ENCODE assay signal across 8 cellular contexts in the genomic region with DNA sequence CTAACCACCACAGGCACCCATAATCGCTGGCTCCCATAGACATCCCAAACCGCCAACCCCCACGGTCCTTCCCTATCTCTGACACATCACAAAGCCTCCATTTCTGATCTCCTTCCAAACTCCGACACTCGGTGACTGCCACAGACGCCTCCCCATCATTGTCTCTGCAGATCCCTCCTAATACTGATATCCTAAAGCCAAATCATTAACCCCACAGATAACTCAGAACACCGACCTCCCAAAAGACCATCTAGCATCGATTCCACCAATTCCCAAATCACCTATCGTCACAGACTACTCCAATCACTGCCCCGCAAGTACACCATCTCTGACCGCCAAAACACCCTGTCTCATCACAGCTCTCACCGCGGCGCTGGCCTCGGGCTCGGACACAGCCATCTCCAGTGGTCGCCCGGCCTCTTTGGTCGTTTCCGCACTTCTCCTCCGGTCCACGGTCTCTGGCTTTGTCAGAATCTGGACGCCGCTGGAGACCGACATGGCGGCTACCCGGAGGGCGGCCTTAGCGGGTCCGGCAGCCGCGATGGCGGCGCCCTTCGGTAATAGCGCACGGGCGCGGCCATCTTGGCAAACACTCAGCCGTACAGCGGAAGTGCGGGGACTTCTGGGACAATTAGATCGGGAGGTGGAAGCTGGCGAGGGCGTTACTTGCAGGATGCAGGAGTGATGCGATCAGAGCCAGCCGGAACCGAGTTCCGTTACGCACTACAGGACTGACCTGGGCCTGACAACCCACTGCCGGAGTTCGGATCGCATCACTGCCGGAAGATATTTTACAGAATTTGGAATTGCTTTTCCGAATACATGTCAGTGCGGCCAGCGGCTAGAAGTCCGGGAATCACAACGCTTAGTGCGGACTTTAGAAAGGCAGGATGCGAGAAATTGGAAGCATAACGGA. TPM values are rescaled to one million over a fixed set of nuclear protein-coding genes. Genes with fewer than 3 reads are reported as not detected.
DNase-seq lines count a peak whose midpoint lies in the region; ATAC-seq and TF ChIP-seq lines count a peak whose summit lies in the region.

Gene ZFP37 (minus strand): TSS at position 534 of the 916 bp plus-strand sequence. CDS start 36 bp downstream, at position 498.

- H3K4me3 Mint-ChIP-seq in effector memory CD8-positive, alpha-beta T cell, result no peak within 1 kb of the TSS

- no peaks in the 10 kb centered on the region for H3K36me3 Mint-ChIP-seq in effector memory CD8-positive, alpha-beta T cell (ENCODE audit: insufficient read depth)

- no peak for TF ChIP-seq CTCF in lower lobe of right lung (IDR thresholded peaks at IDR 0.05)

- peaks cover 15% of the 10 kb centered on the region for H3K27me3 ChIP-seq in lower lobe of right lung (ENCODE audit: low read depth)

- ATAC-seq in GM18508 (IDR thresholded peaks at IDR 0.05; ENCODE audit: insufficient read depth, unreplicated experiment) (peak; percentile 86), HG03095 (IDR thresholded peaks at IDR 0.05; ENCODE audit: unreplicated experiment) (peak; percentile 95), lower lobe of right lung (peak; percentile 98 to 100)
- peak; percentile 96 for ATAC-seq in effector memory CD8-positive, alpha-beta T cell (replicated peaks)

- intact Hi-C loops in lower lobe of right lung (cut with DNase I), result no loop called here

- H3K27ac ChIP-seq in lower lobe of right lung, result peak within 1 kb of the TSS; percentile 80

- peaks cover 0 to 2% of the 10 kb centered on the region in 2 donors for H3K9me3 Mint-ChIP-seq in effector memory CD8-positive, alpha-beta T cell

- H3K9me3 ChIP-seq in lower lobe of right lung, result peaks cover 42% of the 10 kb centered on the region

- H3K36me3 ChIP-seq in lower lobe of right lung, result no peaks in the 10 kb centered on the region

- H3K4me1 Mint-ChIP-seq in effector memory CD8-positive, alpha-beta T cell (ENCODE audit: low read depth in 2 of 2), result no peaks in the 10 kb centered on the region

- H3K27me3 Mint-ChIP-seq in effector memory CD8-positive, alpha-beta T cell, result peaks cover 0 to 14% of the 10 kb centered on the region in 2 donors

- no peak within 1 kb of the TSS for H3K27ac Mint-ChIP-seq in effector memory CD8-positive, alpha-beta T cell

- peaks cover 4% of the 10 kb centered on the region for H3K4me1 ChIP-seq in lower lobe of right lung

- peak; percentile 89 for DNase-seq in NCI-H510A (lab: John Stamatoyannopoulos, UW)
- peak; percentile 89 for DNase-seq in activated CD8-positive, alpha-beta memory T cell treated with anti-CD3 and anti-CD28 coated beads for 24 hours
- peak; percentile 66 to 75 (median 67) for DNase-seq in effector memory CD8-positive, alpha-beta T cell
- peak; percentile 91 for DNase-seq in lower lobe of right lung
- DNase-seq in stimulated activated CD4-positive, alpha-beta T cell treated with anti-CD3 and anti-CD28 coated beads, Interleukin-4, amount 100 ng/mL, for 4 hours, result peak; percentile 69 to 71
- DNase-seq in DMS79 (lab: John Stamatoyannopoulos, UW), result no peak

- H3K4me3 ChIP-seq in lower lobe of right lung, result peak within 1 kb of the TSS; percentile 68

RNA-seq across cellular contexts. Expression of gene ZFP37, which starts in this region (rescaled TPM):
- total RNA-seq in lower lobe of right lung, result 1.1 TPM
